ENCODE assay signal across 1 cellular context in the genomic region with DNA sequence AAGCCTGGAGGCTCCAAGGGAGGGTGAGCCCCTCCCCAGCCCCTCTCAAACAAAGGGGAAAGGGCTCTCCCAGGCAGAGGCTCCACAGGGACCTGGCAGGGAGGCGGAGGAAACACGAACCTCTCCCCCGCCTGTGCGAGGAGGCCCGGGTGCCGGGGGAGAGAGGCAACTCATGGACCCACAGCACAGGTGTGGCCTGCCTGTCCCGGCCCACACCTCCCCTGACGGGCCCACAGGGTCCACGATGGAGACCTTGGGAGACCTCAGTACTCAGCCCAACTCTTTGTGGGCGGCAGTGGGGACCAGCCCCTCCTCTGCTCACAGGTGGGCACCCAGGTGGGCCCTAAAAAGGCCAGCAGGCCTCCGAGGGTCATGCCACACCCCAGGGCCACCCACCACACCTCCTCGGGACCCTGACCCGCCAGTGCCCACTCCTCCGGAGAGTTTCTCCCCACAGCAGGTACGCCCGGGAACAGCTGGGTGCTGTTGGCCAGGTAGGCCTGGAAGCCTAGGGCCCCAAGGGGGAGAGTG.
A peak's percentile ranks its signal among the peaks of the same experiment; 100 is the strongest.
TF ChIP-seq lines count a peak whose summit lies in the region.

No MANE protein-coding gene starts in this region.

TF ChIP-seq in HEK293, 187 proteins besides CTCF, POLR2A, EP300 and RAD21:
- TF ChIP-seq ZSCAN30 (tag by site-specific recombination; IDR thresholded peaks at IDR 0.05) (no peak), GLIS1 (tag by site-specific recombination; IDR thresholded peaks at IDR 0.05) (peak; percentile 96), EGR2 (tag by site-specific recombination; IDR thresholded peaks at IDR 0.05; ENCODE audit: low read depth) (peak; percentile 22; the same call in 1 of the 2 replicates), ZIC2 (tag by site-specific recombination; IDR thresholded peaks at IDR 0.05) (peak; percentile 67)
- TF ChIP-seq, protein P1, sequence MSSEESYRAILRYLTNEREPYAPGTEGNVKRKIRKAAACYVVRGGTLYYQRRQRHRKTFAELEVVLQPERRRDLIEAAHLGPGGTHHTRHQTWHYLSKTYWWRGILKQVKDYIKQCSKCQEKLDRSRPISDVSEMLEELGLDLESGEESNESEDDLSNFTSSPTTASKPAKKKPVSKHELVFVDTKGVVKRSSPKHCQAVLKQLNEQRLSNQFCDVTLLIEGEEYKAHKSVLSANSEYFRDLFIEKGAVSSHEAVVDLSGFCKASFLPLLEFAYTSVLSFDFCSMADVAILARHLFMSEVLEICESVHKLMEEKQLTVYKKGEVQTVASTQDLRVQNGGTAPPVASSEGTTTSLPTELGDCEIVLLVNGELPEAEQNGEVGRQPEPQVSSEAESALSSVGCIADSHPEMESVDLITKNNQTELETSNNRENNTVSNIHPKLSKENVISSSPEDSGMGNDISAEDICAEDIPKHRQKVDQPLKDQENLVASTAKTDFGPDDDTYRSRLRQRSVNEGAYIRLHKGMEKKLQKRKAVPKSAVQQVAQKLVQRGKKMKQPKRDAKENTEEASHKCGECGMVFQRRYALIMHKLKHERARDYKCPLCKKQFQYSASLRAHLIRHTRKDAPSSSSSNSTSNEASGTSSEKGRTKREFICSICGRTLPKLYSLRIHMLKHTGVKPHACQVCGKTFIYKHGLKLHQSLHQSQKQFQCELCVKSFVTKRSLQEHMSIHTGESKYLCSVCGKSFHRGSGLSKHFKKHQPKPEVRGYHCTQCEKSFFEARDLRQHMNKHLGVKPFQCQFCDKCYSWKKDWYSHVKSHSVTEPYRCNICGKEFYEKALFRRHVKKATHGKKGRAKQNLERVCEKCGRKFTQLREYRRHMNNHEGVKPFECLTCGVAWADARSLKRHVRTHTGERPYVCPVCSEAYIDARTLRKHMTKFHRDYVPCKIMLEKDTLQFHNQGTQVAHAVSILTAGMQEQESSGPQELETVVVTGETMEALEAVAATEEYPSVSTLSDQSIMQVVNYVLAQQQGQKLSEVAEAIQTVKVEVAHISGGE (tag by site-specific recombination; conservative IDR thresholded peaks at IDR 0.05; ENCODE audit: low read depth) = no peak
